11 cellular contexts compared by ENCODE assay signal in genomic region chr20:25369971-25370370, GRCh38. TPM values are rescaled to one million over a fixed set of nuclear protein-coding genes. Genes with fewer than 3 reads are reported as not detected.
DNase-seq lines count a peak whose midpoint lies in the region; TF ChIP-seq lines count a peak whose summit lies in the region.
"Had no signal": no experiment of that assay in that cellular context is flagged by ENCODE, and none has a peak within 500 bp of the region (broad histone marks: within the 10 kb centered on the region; RNA-seq: fewer than 3 reads in every experiment).

No MANE protein-coding gene starts in this region.

- no peak overlapping the region for H3K27ac ChIP-seq in trophoblast cell (ENCODE audit: low read depth, low read length)
- H3K27ac ChIP-seq in CD4-positive, alpha-beta memory T cell (ENCODE audit: low read depth, low read length) = no peak overlapping the region
- no peak overlapping the region for H3K27ac ChIP-seq in hepatocyte

- no peaks in the 10 kb centered on the region for H3K36me3 ChIP-seq in trophoblast cell (ENCODE audit: control insufficient read depth in 1 of 2, insufficient read depth in 2 of 2, low read length in 2 of 2)
- no peaks in the 10 kb centered on the region for H3K36me3 ChIP-seq in CD4-positive, alpha-beta memory T cell (ENCODE audit: insufficient read depth, low read length)
- no peaks in the 10 kb centered on the region for H3K36me3 ChIP-seq in hepatocyte (replicated peaks; ENCODE audit: insufficient read depth, low read depth)

- no peaks in the 10 kb centered on the region for H4K20me1 ChIP-seq in hepatocyte (ENCODE audit: insufficient read depth, poor library complexity, severe bottlenecking)

- H3K4me1 Mint-ChIP-seq in CD4-positive, alpha-beta memory T cell = peaks cover under 1 to 8% (median 6%) of the 10 kb centered on the region in 4 donors
- peaks cover 2 to 26% of the 10 kb centered on the region in 2 donors for H3K4me1 Mint-ChIP-seq in immature natural killer cell

- H3K23ac ChIP-seq in trophoblast cell (ENCODE audit: low read length) = no peak overlapping the region

- peaks cover 8 to 10% of the 10 kb centered on the region in 2 donors for H3K36me3 Mint-ChIP-seq in CD4-positive, alpha-beta memory T cell
- no peaks in the 10 kb centered on the region for H3K36me3 Mint-ChIP-seq in immature natural killer cell

- H3K27me3 ChIP-seq in trophoblast cell (ENCODE audit: insufficient read depth, low read length) = no peaks in the 10 kb centered on the region
- H3K27me3 ChIP-seq in CD4-positive, alpha-beta memory T cell (ENCODE audit: insufficient read depth, low read length) = no peaks in the 10 kb centered on the region
- no peaks in the 10 kb centered on the region for H3K27me3 ChIP-seq in hepatocyte

- no peak overlapping the region for H3K27ac Mint-ChIP-seq in CD4-positive, alpha-beta memory T cell
- H3K27ac Mint-ChIP-seq in immature natural killer cell = no peak overlapping the region
- H3K27ac Mint-ChIP-seq: CD4-positive, CD25-positive, alpha-beta regulatory T cell; IgD-negative memory B cell had no signal

- H3K79me2 ChIP-seq in trophoblast cell (ENCODE audit: control insufficient read depth, insufficient read depth, low read length, poor library complexity) (no peaks in the 10 kb centered on the region), hepatocyte (peaks cover 96% of the 10 kb centered on the region)

- no peak overlapping the region for H4K91ac ChIP-seq in trophoblast cell (ENCODE audit: low read depth, low read length)

- no peak for TF ChIP-seq CTCF in hepatocyte (IDR thresholded peaks at IDR 0.05; ENCODE audit: poor library complexity)

- H2BK12ac ChIP-seq in trophoblast cell (ENCODE audit: low read length) = no peak overlapping the region

- H4K8ac ChIP-seq in trophoblast cell (ENCODE audit: low read depth, low read length) = no peak overlapping the region

- H3K9me3 ChIP-seq in trophoblast cell (ENCODE audit: insufficient read depth, low read depth, low read length) (peaks cover 2% of the 10 kb centered on the region), hepatocyte (ENCODE audit: low read depth) (no peaks in the 10 kb centered on the region)
- H3K9me3 ChIP-seq in CD4-positive, alpha-beta memory T cell (ENCODE audit: control insufficient read depth in 1 of 2, low read length in 2 of 2) = no peaks in the 10 kb centered on the region

- CTCF ChIA-PET in CD4-positive, alpha-beta memory T cell (lab: Charles Lee; ENCODE audit: partially characterized antibody) = no interaction called here

- WGBS in trophoblast cell (ENCODE audit: extremely low coverage, insufficient coverage, insufficient read length) = no CpG with 5 or more reads among the region's 2 CpGs
- WGBS in hepatocyte (ENCODE audit: low lambda C conversion rate, missing lambda C conversion rate) = 98% methylated on average over 2 of the region's 2 CpGs

- H3K14ac ChIP-seq in trophoblast cell (ENCODE audit: low read length) = no peak overlapping the region

- H3K4ac ChIP-seq in trophoblast cell (ENCODE audit: low read depth, low read length) = peak overlapping the region; percentile 14

- H2AFZ ChIP-seq in trophoblast cell (ENCODE audit: insufficient read depth, low read length, poor library complexity) (no peak overlapping the region), hepatocyte (no peak overlapping the region)

- no peak overlapping the region for H2BK120ac ChIP-seq in trophoblast cell (ENCODE audit: insufficient read depth, low read length, poor library complexity)

- no peak overlapping the region for H2AK5ac ChIP-seq in trophoblast cell (ENCODE audit: low read length)

- peaks cover 2 to 5% of the 10 kb centered on the region in 2 experiments for H3K4me1 ChIP-seq in trophoblast cell (ENCODE audit: control insufficient read depth in 1 of 2, insufficient read depth in 2 of 2, low read length in 2 of 2)
- H3K4me1 ChIP-seq in CD4-positive, alpha-beta memory T cell (ENCODE audit: insufficient read depth, low read length) = no peaks in the 10 kb centered on the region
- H3K4me1 ChIP-seq in hepatocyte (ENCODE audit: insufficient read depth) = no peaks in the 10 kb centered on the region

- no peak overlapping the region for H2BK5ac ChIP-seq in trophoblast cell (ENCODE audit: low read depth, low read length, poor library complexity)

- intact Hi-C loops in CD4-positive, alpha-beta memory T cell (cut with micrococcal nuclease) = no loop called here

- H3K9me2 ChIP-seq in hepatocyte (replicated peaks; ENCODE audit: insufficient read depth) = no peaks in the 10 kb centered on the region

- H3K9ac ChIP-seq in trophoblast cell (ENCODE audit: low read length) = no peak overlapping the region

- H3K4me3 ChIP-seq in trophoblast cell (ENCODE audit: low read depth, low read length) (no peak overlapping the region), hepatocyte (no peak overlapping the region)
- no peak overlapping the region for H3K4me3 ChIP-seq in CD4-positive, alpha-beta memory T cell (ENCODE audit: low read length in 2 of 2)

- no peaks in the 10 kb centered on the region for H3K79me1 ChIP-seq in trophoblast cell (ENCODE audit: low read length)

- no peak overlapping the region for H3K18ac ChIP-seq in trophoblast cell (ENCODE audit: low read length)

- H3K9me3 Mint-ChIP-seq in CD4-positive, alpha-beta memory T cell = peaks cover 0 to 5% (median 0%) of the 10 kb centered on the region in 8 donors
- no peaks in the 10 kb centered on the region for H3K9me3 Mint-ChIP-seq in immature natural killer cell
- H3K9me3 Mint-ChIP-seq: CD4-positive, CD25-positive, alpha-beta regulatory T cell had no signal

- no peaks in the 10 kb centered on the region for H3K27me3 Mint-ChIP-seq in CD4-positive, alpha-beta memory T cell
- H3K27me3 Mint-ChIP-seq in immature natural killer cell (ENCODE audit: low read depth in 3 of 3) = peaks cover 0 to 5% (median 2%) of the 10 kb centered on the region in 3 donors
- H3K27me3 Mint-ChIP-seq: CD4-positive, CD25-positive, alpha-beta regulatory T cell; IgD-negative memory B cell had no signal

- no peak overlapping the region for H4K12ac ChIP-seq in trophoblast cell (ENCODE audit: low read depth, low read length)

- no peak overlapping the region for H3K4me2 ChIP-seq in trophoblast cell (ENCODE audit: low read length)
- H3K4me2 ChIP-seq in hepatocyte = no peak overlapping the region

- POLR2A ChIA-PET in CD4-positive, alpha-beta memory T cell (lab: Charles Lee; ENCODE audit: partially characterized antibody) = no interaction called here

- DNase-seq in EH (ENCODE audit: low read depth) (peak; percentile 4), M059J (ENCODE audit: low read depth) (peak; percentile 79), trophoblast cell (no peak), hepatocyte (ENCODE audit: low spot score) (no peak), immature natural killer cell (no peak)
- no peak for DNase-seq in CD4-positive, alpha-beta memory T cell
- DNase-seq: CD4-positive, CD25-positive, alpha-beta regulatory T cell; DMS79; H7; KG1 had no signal

- H3K4me3 Mint-ChIP-seq in CD4-positive, alpha-beta memory T cell = no peak overlapping the region
- H3K4me3 Mint-ChIP-seq in immature natural killer cell = no peak overlapping the region
- H3K4me3 Mint-ChIP-seq: CD4-positive, CD25-positive, alpha-beta regulatory T cell; IgD-negative memory B cell had no signal

RNA-seq across cellular contexts. Expression of gene ABHD12, which starts 20.7 kb away (rescaled TPM):
- total RNA-seq in M059J (2014; rRNA removed; shearing (Covaris generic)) = 99.0 and 130 TPM in 2 replicates
- polyA plus RNA-seq in trophoblast cell (2013) = 66.8 and 67.8 TPM in 2 replicates
- 10 to 100 TPM; 30.1 to 30.9 TPM for total RNA-seq in CD4-positive, alpha-beta memory T cell
- polyA plus RNA-seq in CD4-positive, alpha-beta memory T cell = 10 to 100 TPM; 25.9 to 29.1 TPM
- 63.0 and 69.5 TPM in 2 replicates for total RNA-seq in hepatocyte
- polyA plus RNA-seq in hepatocyte = 150 and 187 TPM in 2 replicates
- polyA plus RNA-seq in immature natural killer cell = 10 to 100 TPM; 41.8 to 77.8 (median 49.2) TPM

RNA-seq across cellular contexts. Expression of gene GINS1, which starts 37.5 kb away (rescaled TPM):
- 31.5 and 41.3 TPM in 2 replicates for total RNA-seq in M059J (2014; rRNA removed; shearing (Covaris generic))
- polyA plus RNA-seq in trophoblast cell (2013) = 14.3 and 14.7 TPM in 2 replicates
- 1 to 10 TPM in 1 of 2 experiments, under 1 TPM in 1; 0.75 to 1.3 TPM for total RNA-seq in CD4-positive, alpha-beta memory T cell
- under 1 TPM; 0.62 to 0.99 TPM for polyA plus RNA-seq in CD4-positive, alpha-beta memory T cell
- 4.9 and 6.5 TPM in 2 replicates for total RNA-seq in hepatocyte
- polyA plus RNA-seq in hepatocyte (3.5 and 7.6 TPM in 2 replicates), immature natural killer cell (1 to 10 TPM; 1.0 to 2.2 (median 2.0) TPM)

Comparison
In these comparisons a context has a peak if more than half of its experiments do, and no peak if none do; other contexts are left out.
1. DNase-seq: peak in EH (single experiment) and M059J (single experiment); none in trophoblast cell (0 of 2), CD4-positive, alpha-beta memory T cell (0 of 5), hepatocyte (single experiment) and immature natural killer cell (0 of 3).